8 cellular contexts compared by ENCODE assay signal in the genomic region with DNA sequence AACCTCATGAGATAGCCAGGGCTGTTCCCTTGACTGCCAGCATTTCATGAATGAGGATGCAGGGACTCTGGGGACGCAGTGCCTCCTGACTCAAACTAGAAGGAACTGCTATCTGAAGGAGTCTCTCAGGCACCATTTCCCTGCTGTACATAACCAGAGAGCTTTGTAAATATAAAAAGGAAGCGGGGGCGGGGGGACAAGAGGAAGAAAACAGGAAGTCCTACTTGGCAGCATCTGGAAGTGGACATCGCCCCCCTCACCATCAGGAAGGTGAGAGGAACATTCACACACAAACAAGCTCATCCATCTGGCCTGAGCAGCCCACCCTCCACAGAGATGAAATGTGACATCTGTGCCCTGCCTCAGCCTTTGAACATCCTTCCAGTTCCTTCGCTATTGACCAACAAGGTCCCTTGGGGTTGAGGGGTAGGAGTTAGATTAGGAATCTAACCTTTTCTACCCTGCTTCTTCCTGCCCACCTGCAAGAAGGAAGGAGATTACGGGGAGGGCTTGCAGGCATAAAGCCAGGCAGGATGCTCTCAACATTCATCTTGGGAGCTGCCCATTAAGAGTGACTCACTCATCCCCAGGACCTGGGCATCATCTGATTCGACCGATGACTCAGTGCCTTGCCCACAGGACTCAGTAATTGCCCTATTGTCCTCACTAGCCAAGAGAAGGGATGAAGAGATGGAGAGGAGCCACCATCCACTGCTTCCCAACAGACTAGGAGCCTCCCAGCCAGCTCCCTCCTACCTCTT. TPM values are rescaled to one million over a fixed set of nuclear protein-coding genes. Genes with fewer than 3 reads are reported as not detected.
DNase-seq lines count a peak whose midpoint lies in the region; ATAC-seq and FAIRE-seq lines count a peak whose summit lies in the region.

No MANE protein-coding gene starts in this region.

- intact Hi-C loops in sciatic nerve (cut with DNase I), result no loop called here

- ATAC-seq in sciatic nerve, result peak; percentile 54

- DNase-seq in GM03348 (ENCODE audit: low spot score), result peak; percentile 63
- peak; percentile 71 for DNase-seq in RCC 7860 (ENCODE audit: low spot score)
- peak; percentile 76 for DNase-seq in fibroblast of peridontal ligament (ENCODE audit: extremely low read depth)
- DNase-seq in sciatic nerve (ENCODE audit: low spot score), result peak; percentile 62
- no peak for DNase-seq in NCI-H187 treated with DMSO at 0.1 percent for 48 hours (lab: John Stamatoyannopoulos, UW)
- DNase-seq in DMS153 treated with DMSO at 0.1 percent for 48 hours (lab: John Stamatoyannopoulos, UW; ENCODE audit: unreplicated experiment), result no peak
- DNase-seq in ureter (ENCODE audit: low spot score), result no peak
- no peak for DNase-seq in NCI-H1436 treated with DMSO at 0.1 percent for 48 hours (lab: John Stamatoyannopoulos, UW)

- FAIRE-seq in RCC 7860 (lab: Jason Lieb, UNC), result peak; percentile 4

RNA-seq across cellular contexts. Expression of a gene that starts 31.9 kb away (rescaled TPM):
- total RNA-seq in sciatic nerve (143 TPM), ureter (68.0 TPM)

Comparison
In these comparisons a context has a peak if more than half of its experiments do, and no peak if none do; other contexts are left out.
1. DNase-seq: peak in GM03348 (single experiment), RCC 7860 (single experiment), fibroblast of peridontal ligament (single experiment) and sciatic nerve (single experiment); none in NCI-H187 treated with DMSO at 0.1 percent for 48 hours (single experiment), DMS153 treated with DMSO at 0.1 percent for 48 hours (single experiment), ureter (single experiment) and NCI-H1436 treated with DMSO at 0.1 percent for 48 hours (single experiment).